1 cellular context compared by ENCODE assay signal in the genomic region with DNA sequence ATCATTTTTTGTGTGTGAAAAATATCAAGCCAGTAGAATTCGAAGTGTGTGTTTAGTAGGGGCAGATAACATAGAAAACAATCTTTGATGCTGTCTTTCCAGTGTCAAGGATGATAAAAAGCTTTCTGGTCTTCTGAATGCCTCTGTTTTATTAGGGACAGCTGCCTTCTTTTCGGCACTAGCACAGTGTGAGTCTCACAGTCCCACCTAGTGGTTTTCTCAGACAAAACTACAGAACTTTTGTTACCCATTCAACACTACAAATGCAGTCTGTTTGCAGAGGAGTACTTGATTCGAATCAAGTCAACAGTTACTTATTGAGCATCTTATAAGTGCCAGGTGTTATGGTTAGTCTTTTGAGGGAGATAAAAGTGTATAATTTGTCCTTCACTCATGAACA.
TF ChIP-seq lines count a peak whose summit lies in the region.

No MANE protein-coding gene starts in this region.

TF ChIP-seq in GM12878, 131 proteins besides CTCF, POLR2A, EP300 and RAD21 (continued from another document):
- TF ChIP-seq, protein P1, sequence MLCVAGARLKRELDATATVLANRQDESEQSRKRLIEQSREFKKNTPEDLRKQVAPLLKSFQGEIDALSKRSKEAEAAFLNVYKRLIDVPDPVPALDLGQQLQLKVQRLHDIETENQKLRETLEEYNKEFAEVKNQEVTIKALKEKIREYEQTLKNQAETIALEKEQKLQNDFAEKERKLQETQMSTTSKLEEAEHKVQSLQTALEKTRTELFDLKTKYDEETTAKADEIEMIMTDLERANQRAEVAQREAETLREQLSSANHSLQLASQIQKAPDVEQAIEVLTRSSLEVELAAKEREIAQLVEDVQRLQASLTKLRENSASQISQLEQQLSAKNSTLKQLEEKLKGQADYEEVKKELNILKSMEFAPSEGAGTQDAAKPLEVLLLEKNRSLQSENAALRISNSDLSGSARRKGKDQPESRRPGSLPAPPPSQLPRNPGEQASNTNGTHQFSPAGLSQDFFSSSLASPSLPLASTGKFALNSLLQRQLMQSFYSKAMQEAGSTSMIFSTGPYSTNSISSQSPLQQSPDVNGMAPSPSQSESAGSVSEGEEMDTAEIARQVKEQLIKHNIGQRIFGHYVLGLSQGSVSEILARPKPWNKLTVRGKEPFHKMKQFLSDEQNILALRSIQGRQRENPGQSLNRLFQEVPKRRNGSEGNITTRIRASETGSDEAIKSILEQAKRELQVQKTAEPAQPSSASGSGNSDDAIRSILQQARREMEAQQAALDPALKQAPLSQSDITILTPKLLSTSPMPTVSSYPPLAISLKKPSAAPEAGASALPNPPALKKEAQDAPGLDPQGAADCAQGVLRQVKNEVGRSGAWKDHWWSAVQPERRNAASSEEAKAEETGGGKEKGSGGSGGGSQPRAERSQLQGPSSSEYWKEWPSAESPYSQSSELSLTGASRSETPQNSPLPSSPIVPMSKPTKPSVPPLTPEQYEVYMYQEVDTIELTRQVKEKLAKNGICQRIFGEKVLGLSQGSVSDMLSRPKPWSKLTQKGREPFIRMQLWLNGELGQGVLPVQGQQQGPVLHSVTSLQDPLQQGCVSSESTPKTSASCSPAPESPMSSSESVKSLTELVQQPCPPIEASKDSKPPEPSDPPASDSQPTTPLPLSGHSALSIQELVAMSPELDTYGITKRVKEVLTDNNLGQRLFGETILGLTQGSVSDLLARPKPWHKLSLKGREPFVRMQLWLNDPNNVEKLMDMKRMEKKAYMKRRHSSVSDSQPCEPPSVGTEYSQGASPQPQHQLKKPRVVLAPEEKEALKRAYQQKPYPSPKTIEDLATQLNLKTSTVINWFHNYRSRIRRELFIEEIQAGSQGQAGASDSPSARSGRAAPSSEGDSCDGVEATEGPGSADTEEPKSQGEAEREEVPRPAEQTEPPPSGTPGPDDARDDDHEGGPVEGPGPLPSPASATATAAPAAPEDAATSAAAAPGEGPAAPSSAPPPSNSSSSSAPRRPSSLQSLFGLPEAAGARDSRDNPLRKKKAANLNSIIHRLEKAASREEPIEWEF (IDR thresholded peaks at IDR 0.05; ENCODE audit: insufficient replicate concordance, low read depth, low read length) = no peak
